In the genomic region with DNA sequence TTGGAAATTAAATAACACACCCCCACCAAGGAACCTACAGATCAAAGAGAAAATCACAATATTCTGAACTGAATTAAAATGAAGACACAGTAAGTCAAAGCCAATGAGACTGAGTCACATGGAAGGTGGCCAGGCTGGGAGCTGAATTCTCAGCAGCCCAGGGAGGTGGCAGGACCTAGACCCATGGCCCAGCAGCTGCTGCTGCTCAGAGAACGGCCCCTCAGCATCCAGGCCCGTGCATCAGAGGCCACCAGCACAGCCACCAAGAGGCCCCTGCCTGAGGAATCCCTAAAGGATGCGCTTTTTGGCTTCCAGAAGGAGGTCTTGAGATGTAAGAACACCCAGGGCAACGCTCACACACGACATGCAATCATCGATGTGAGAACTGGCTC, we compare ENCODE assay signal across 23 cellular contexts. TPM values are rescaled to one million over a fixed set of nuclear protein-coding genes. Genes with fewer than 3 reads are reported as not detected.
DNase-seq lines count a peak whose midpoint lies in the region; FAIRE-seq and TF ChIP-seq lines count a peak whose summit lies in the region.
"Had no signal": no experiment of that assay in that cellular context is flagged by ENCODE, and none has a peak within 500 bp of the region (broad histone marks: within the 10 kb centered on the region; RNA-seq: fewer than 3 reads in every experiment).

No MANE protein-coding gene starts in this region.

- no peaks in the 10 kb centered on the region for H3K27me3 ChIP-seq in ascending aorta
- H3K27me3 ChIP-seq: brain microvascular endothelial cell, foreskin keratinocyte, Peyer's patch, tibial artery had no signal

- H3K36me3 ChIP-seq in SK-N-MC (ENCODE audit: insufficient read depth, low read length), result 0 out of 2 replicates have a peak, but pooled peaks cover 4% of the 10 kb centered on the region
- peaks cover 0 to 4% of the 10 kb centered on the region in 2 donors for H3K36me3 ChIP-seq in ascending aorta
- H3K36me3 ChIP-seq: brain microvascular endothelial cell, Peyer's patch had no signal

- no peak overlapping the region for H3K9ac ChIP-seq in SK-N-MC (ENCODE audit: insufficient read length)

- no peak overlapping the region for H3K4me3 ChIP-seq in SK-N-MC
- no peak overlapping the region for H3K4me3 ChIP-seq in foreskin fibroblast (ENCODE audit: low read depth in 1 of 2, low read length in 2 of 2)
- H3K4me3 ChIP-seq in ascending aorta, result no peak overlapping the region
- H3K4me3 ChIP-seq: Peyer's patch, tibial artery had no signal

- DNase-seq in GM03348 (ENCODE audit: low spot score) (peak; percentile 77), SK-N-MC (ENCODE audit: low read depth, low spot score) (no peak), foreskin fibroblast (peak; percentile 55 to 85), stromal cell of bone marrow (ENCODE audit: low read depth) (peak; percentile 47), RCC 7860 (ENCODE audit: low spot score) (no peak), ascending aorta (ENCODE audit: low spot score in 2 of 2) (no peak)
- DNase-seq in stimulated activated CD4-positive, alpha-beta T cell treated with anti-CD3 and anti-CD28 coated beads, Interleukin-15, amount 100 ng/mL, for 24 hours, result no peak
- DNase-seq: activated CD8-positive, alpha-beta memory T cell treated with anti-CD3 and anti-CD28 coated beads for 24 hours; brain microvascular endothelial cell; DND-41; foreskin keratinocyte; H7; hippocampal formation; islet precursor cell; mesendoderm; natural killer cell; NK-92 treated with Interleukin-12 subunit alpha and Interleukin-12 subunit beta, amount 100 ng/mL, for 24 hours; Peyer's patch; T1000; tibial artery had no signal

- no peaks in the 10 kb centered on the region for H3K4me1 ChIP-seq in ascending aorta
- H3K4me1 ChIP-seq: foreskin keratinocyte, Peyer's patch had no signal

- H3K27ac ChIP-seq in SK-N-MC (peak overlapping the region; percentile 12; the same call in 1 of the 2 replicates), ascending aorta (no peak overlapping the region)
- H3K27ac ChIP-seq: brain microvascular endothelial cell, foreskin keratinocyte, Peyer's patch, tibial artery had no signal

- intact Hi-C loops in ascending aorta (cut with DNase I), result no loop called here

- H3K9me3 ChIP-seq in SK-N-MC (ENCODE audit: low read depth, low read length), result no peaks in the 10 kb centered on the region
- H3K9me3 ChIP-seq in ascending aorta, result peaks cover 0 to 15% of the 10 kb centered on the region in 2 donors
- H3K9me3 ChIP-seq: Peyer's patch had no signal

- TF ChIP-seq CTCF in foreskin fibroblast (IDR thresholded peaks at IDR 0.05; ENCODE audit: low read depth, low read length), result no peak
- no peak for TF ChIP-seq CTCF in ascending aorta (IDR thresholded peaks at IDR 0.05)

- FAIRE-seq in RCC 7860 (lab: Jason Lieb, UNC), result no peak
- FAIRE-seq: HTR-8/SVneo had no signal

RNA-seq across cellular contexts. Expression of gene TBX1, which starts 35.0 kb away (rescaled TPM):
- not detected for total RNA-seq in ascending aorta
- total RNA-seq: activated naive CD4-positive, alpha-beta T cell treated with anti-CD3 and anti-CD28 coated beads, Interleukin-2, amount 50 U/mL, for 72 hours; B cell had no signal

RNA-seq across cellular contexts. Expression of gene GNB1L, which starts 59.1 kb away (rescaled TPM):
- 7.9 TPM for total RNA-seq in ascending aorta

RNA-seq across cellular contexts. Expression of gene RTL10, which starts 59.1 kb away (rescaled TPM):
- 8.8 TPM for total RNA-seq in ascending aorta

Comparison
In these comparisons a context has a peak if more than half of its experiments do, and no peak if none do; other contexts are left out.
1. DNase-seq: peak in GM03348 (single experiment), foreskin fibroblast (2 of 2) and stromal cell of bone marrow (single experiment); none in SK-N-MC (single experiment), RCC 7860 (single experiment), ascending aorta (0 of 2) and stimulated activated CD4-positive, alpha-beta T cell treated with anti-CD3 and anti-CD28 coated beads, Interleukin-15, amount 100 ng/mL, for 24 hours (single experiment).